ENCODE assay signal across 9 cellular contexts in genomic region chr10:69629519-69629896, GRCh38. TPM values are rescaled to one million over a fixed set of nuclear protein-coding genes. Genes with fewer than 3 reads are reported as not detected.
DNase-seq lines count a peak whose midpoint lies in the region; ATAC-seq and TF ChIP-seq lines count a peak whose summit lies in the region.
"Had no signal": no experiment of that assay in that cellular context is flagged by ENCODE, and none has a peak within 500 bp of the region (broad histone marks: within the 10 kb centered on the region; RNA-seq: fewer than 3 reads in every experiment).

No MANE protein-coding gene starts in this region.

- TF ChIP-seq CTCF in CD4-positive, alpha-beta T cell (IDR thresholded peaks at IDR 0.05): no peak
- TF ChIP-seq CTCF in Panc1 (IDR thresholded peaks at IDR 0.05) (no peak), endodermal cell (conservative IDR thresholded peaks at IDR 0.05) (no peak)

- intact Hi-C loops in CD4-positive, alpha-beta T cell (cut with DNase I, micrococcal nuclease): no loop called here
- intact Hi-C loops in Panc1 (cut with micrococcal nuclease; ENCODE audit: unreplicated experiment): no loop called here
- intact Hi-C loops in aorta (cut with DNase I): no loop called here

- H3K4me3 ChIP-seq in Panc1 (ENCODE audit: low read depth in 2 of 2, low read length in 2 of 2) (peak overlapping the region; percentile 67 to 68), endodermal cell (ENCODE audit: low read length) (peak overlapping the region; percentile 93), neuron (ENCODE audit: low read length) (peak overlapping the region; percentile 72), aorta (ENCODE audit: low read length in 2 of 2) (peak overlapping the region in 1 of 2 donors; percentile 63)

- WGBS in endodermal cell (ENCODE audit: insufficient coverage in 1 of 2, insufficient read length in 1 of 2), 2 experiments: 80 to 81% methylated on average over 1 to 2 of the region's 2 CpGs
- WGBS in aorta, 2 donors: 40 to 55% methylated on average over 2 of the region's 2 CpGs

- H3K4me1 Mint-ChIP-seq in CD4-positive, alpha-beta T cell (ENCODE audit: low read depth): peaks cover 22% of the 10 kb centered on the region
- peaks cover 5% of the 10 kb centered on the region for H3K4me1 Mint-ChIP-seq in endodermal cell

- H3K36me3 ChIP-seq in Panc1 (ENCODE audit: control insufficient read depth, insufficient read depth, low read length) (no peaks in the 10 kb centered on the region), endodermal cell (ENCODE audit: control insufficient read depth, insufficient read depth, low read length) (peaks cover 19% of the 10 kb centered on the region), neuron (ENCODE audit: insufficient read depth, low read length) (peaks cover 12% of the 10 kb centered on the region), aorta (ENCODE audit: control insufficient read depth in 1 of 2, insufficient read depth in 2 of 2, low read length in 1 of 2) (no peaks in the 10 kb centered on the region)

- POLR2A ChIA-PET in CD4-positive, alpha-beta T cell (lab: Charles Lee): interaction anchor here (0.7 kb wide), 1 partner anchor 9 kb away, joined by 3 read pairs; no protein-coding TSS in a partner anchor
- POLR2A ChIA-PET in Panc1 (lab: Charles Lee): no interaction called here

- ATAC-seq in CD4-positive, alpha-beta T cell (ENCODE audit: poor library complexity): no peak
- ATAC-seq in Panc1: peak; percentile 2; the same call in 1 of the 2 replicates
- no peak for ATAC-seq in HG02571 (IDR thresholded peaks at IDR 0.05; ENCODE audit: unreplicated experiment)
- ATAC-seq in aorta (ENCODE audit: low FRiP score): no peak
- no peak for ATAC-seq in GM18868 (IDR thresholded peaks at IDR 0.05; ENCODE audit: unreplicated experiment)

- H3K9me3 ChIP-seq in CD4-positive, alpha-beta T cell (ENCODE audit: control insufficient read depth, low read length): no peaks in the 10 kb centered on the region
- H3K9me3 ChIP-seq in Panc1 (ENCODE audit: control insufficient read depth, insufficient read depth, low read depth, low read length) (no peaks in the 10 kb centered on the region), endodermal cell (ENCODE audit: control insufficient read depth, low read length) (peaks cover under 1% of the 10 kb centered on the region), neuron (ENCODE audit: low read length) (no peaks in the 10 kb centered on the region), aorta (ENCODE audit: control insufficient read depth, low read length) (no peaks in the 10 kb centered on the region)

- in situ Hi-C loops in Panc1 (cut with HindIII; ENCODE audit: low pct_unique_long_range_greater_than_20kb, low sequenced_read_pairs): no loop called here

- H3K4me3 Mint-ChIP-seq in CD4-positive, alpha-beta T cell: peak overlapping the region; percentile 83
- peak overlapping the region; percentile 73 for H3K4me3 Mint-ChIP-seq in endodermal cell

- peak overlapping the region; percentile 25 for H3K27ac ChIP-seq in CD4-positive, alpha-beta T cell (ENCODE audit: low read depth, low read length)
- H3K27ac ChIP-seq in Panc1 (ENCODE audit: low read length) (peak overlapping the region; percentile 80), endodermal cell (ENCODE audit: low read depth, low read length) (no peak overlapping the region), aorta (ENCODE audit: low read depth in 1 of 2, low read length in 2 of 2) (no peak overlapping the region)

- H3K27me3 Mint-ChIP-seq in CD4-positive, alpha-beta T cell: no peaks in the 10 kb centered on the region
- H3K27me3 Mint-ChIP-seq in endodermal cell (ENCODE audit: insufficient read depth): peaks cover 36% of the 10 kb centered on the region

- DNase-seq in CD4-positive, alpha-beta T cell: no peak
- DNase-seq in Panc1 (ENCODE audit: low read depth, low spot score): no peak
- DNase-seq in endodermal cell: no peak
- no peak for DNase-seq in middle frontal gyrus (ENCODE audit: extremely low spot score, low spot score)
- no peak for DNase-seq in aorta

- H3K27me3 ChIP-seq in CD4-positive, alpha-beta T cell (ENCODE audit: control insufficient read depth, insufficient read depth, low read length): no peaks in the 10 kb centered on the region
- H3K27me3 ChIP-seq in Panc1 (ENCODE audit: control insufficient read depth, insufficient read depth, low read length) (no peaks in the 10 kb centered on the region), endodermal cell (ENCODE audit: control insufficient read depth, insufficient read depth, low read length, poor library complexity, severe bottlenecking) (peaks cover 32% of the 10 kb centered on the region), neuron (ENCODE audit: insufficient read depth, low read length) (peaks cover 2% of the 10 kb centered on the region), aorta (ENCODE audit: control insufficient read depth in 1 of 2, insufficient read depth in 2 of 2, low read length in 1 of 2) (no peaks in the 10 kb centered on the region)

- H3K9me3 Mint-ChIP-seq in CD4-positive, alpha-beta T cell: peaks cover under 1% of the 10 kb centered on the region
- peaks cover under 1% of the 10 kb centered on the region for H3K9me3 Mint-ChIP-seq in endodermal cell

- peaks cover 15% of the 10 kb centered on the region for H3K36me3 Mint-ChIP-seq in CD4-positive, alpha-beta T cell (ENCODE audit: low read depth)
- H3K36me3 Mint-ChIP-seq in endodermal cell (ENCODE audit: low read depth): peaks cover 20% of the 10 kb centered on the region

- no peaks in the 10 kb centered on the region for H3K4me1 ChIP-seq in Panc1 (ENCODE audit: control insufficient read depth, insufficient read depth, low read length)
- H3K4me1 ChIP-seq in endodermal cell (ENCODE audit: control insufficient read depth, insufficient read depth, low read length): no peaks in the 10 kb centered on the region
- peaks cover 9% of the 10 kb centered on the region for H3K4me1 ChIP-seq in neuron (ENCODE audit: insufficient read depth, low read length)
- H3K4me1 ChIP-seq in aorta (ENCODE audit: control insufficient read depth in 1 of 2, insufficient read depth in 2 of 2, low read length in 2 of 2): no peaks in the 10 kb centered on the region

- peak overlapping the region; percentile 40 for H3K27ac Mint-ChIP-seq in CD4-positive, alpha-beta T cell
- H3K27ac Mint-ChIP-seq in endodermal cell: no peak overlapping the region

- peak overlapping the region; percentile 94 for H2AFZ ChIP-seq in neuron (ENCODE audit: low read depth, low read length)

- BruUV-seq in Panc1 (replicated peaks; lab: Mats Ljungman, UMichigan): no TSS peak

- CTCF ChIA-PET in CD4-positive, alpha-beta T cell (lab: Charles Lee): interaction anchor here (0.8 to 1.4 kb wide), 3 partner anchors 9 to 118 kb away, joined by 3 to 4 read pairs (median 3); no protein-coding TSS in a partner anchor
- CTCF ChIA-PET in Panc1 (lab: Charles Lee): interaction anchor here (0.8 to 0.9 kb wide), 3 partner anchors 10 to 221 kb away, joined by 3 read pairs; no protein-coding TSS in a partner anchor

- H3K9ac ChIP-seq in endodermal cell (ENCODE audit: extremely low read depth, low read length, poor library complexity, severe bottlenecking): no peak overlapping the region

RNA-seq across cellular contexts. Expression of gene FAM241B, which starts 0.5 kb away (rescaled TPM):
- total RNA-seq in CD4-positive, alpha-beta T cell: 10 to 100 TPM; 14.1 to 17.5 TPM
- 29.1 TPM for total RNA-seq in Panc1 (2021; ENCODE audit: unreplicated experiment)
- polyA plus RNA-seq in Panc1 (2012; ENCODE audit: insufficient read length): 37.5 TPM
- 10 to 100 TPM; 27.1 to 42.0 TPM for total RNA-seq in endodermal cell
- polyA plus RNA-seq in endodermal cell (2013, experiment 1 of 2): 12.0 TPM
- polyA plus RNA-seq in endodermal cell (2013, experiment 2 of 2): 10.8 TPM
- total RNA-seq in aorta: 10 to 100 TPM in 1 of 2 donors, 1 to 10 TPM in 1; 6.6 to 10.6 TPM
- polyA plus RNA-seq in aorta: 1 to 10 TPM; 4.7 to 9.9 TPM

RNA-seq across cellular contexts. Expression of gene NEUROG3, which starts 56.3 kb away (rescaled TPM):
- total RNA-seq in CD4-positive, alpha-beta T cell: not detected
- total RNA-seq in Panc1 (2021; ENCODE audit: unreplicated experiment): not detected
- not detected for polyA plus RNA-seq in Panc1 (2012; ENCODE audit: insufficient read length)
- not detected for total RNA-seq in endodermal cell
- polyA plus RNA-seq in endodermal cell (2013, experiment 1 of 2): not detected
- polyA plus RNA-seq in endodermal cell (2013, experiment 2 of 2): 0.25 TPM
- not detected for total RNA-seq in aorta
- 1 to 10 TPM in 1 of 2 donors, not detected in 1; 1.1 TPM for polyA plus RNA-seq in aorta
- total RNA-seq: HT1080 had no signal

Comparison
In these comparisons a context has a peak if more than half of its experiments do, and no peak if none do; other contexts are left out.
1. H3K27ac ChIP-seq: peak in CD4-positive, alpha-beta T cell (single experiment) and Panc1 (single experiment); none in endodermal cell (single experiment) and aorta (0 of 2).